9 cellular contexts compared by ENCODE assay signal in genomic region chr2:174750923-174751441, GRCh38. TPM values are rescaled to one million over a fixed set of nuclear protein-coding genes. Genes with fewer than 3 reads are reported as not detected.
A peak's percentile ranks its signal among the peaks of the same experiment; 100 is the strongest.
DNase-seq lines count a peak whose midpoint lies in the region; ATAC-seq and FAIRE-seq lines count a peak whose summit lies in the region.
"Had no signal": no experiment of that assay in that cellular context is flagged by ENCODE, and none has a peak within 500 bp of the region (broad histone marks: within the 10 kb centered on the region; RNA-seq: fewer than 3 reads in every experiment).

No MANE protein-coding gene starts in this region.

- 59 to 70% (median 69%) methylated on average over 5 of the region's 5 CpGs for WGBS in small intestine, 3 donors

- H3K36me3 ChIP-seq in BLaER1 treated with 17β-estradiol and CSF1 and Interleukin-3, amounts not matched to agents 10 nM and 100 nM: no peaks in the 10 kb centered on the region
- H3K36me3 ChIP-seq in small intestine (ENCODE audit: control insufficient read depth in 2 of 2, insufficient read depth in 2 of 2, low read length in 2 of 2): no peaks in the 10 kb centered on the region

- peaks cover 19 to 55% (median 32%) of the 10 kb centered on the region in 10 experiments for H3K4me1 ChIP-seq in BLaER1 treated with 17β-estradiol and CSF1 and Interleukin-3, amounts not matched to agents 10 nM and 100 nM
- H3K4me1 ChIP-seq in small intestine (ENCODE audit: control insufficient read depth in 2 of 2, insufficient read depth in 1 of 2, low read depth in 1 of 2, low read length in 1 of 2): no peaks in the 10 kb centered on the region

- peak; percentile 59 to 68 for DNase-seq in activated T-cell treated with anti-CD3 and anti-CD28 coated beads, Interleukin-2, amount 50 U/mL, for 48 hours
- DNase-seq in GM03348 (ENCODE audit: low spot score) (no peak), small intestine (no peak), iPS-NIHi7 (ENCODE audit: extremely low spot score) (no peak)
- DNase-seq: NCI-H526 had no signal

- peak overlapping the region; percentile 41 to 85 (median 64) for H3K4me2 ChIP-seq in BLaER1 treated with 17β-estradiol and CSF1 and Interleukin-3, amounts not matched to agents 10 nM and 100 nM

- H3K27ac ChIP-seq in BLaER1 treated with 17β-estradiol and CSF1 and Interleukin-3, amounts not matched to agents 10 nM and 100 nM: no peak overlapping the region
- H3K27ac ChIP-seq in small intestine (ENCODE audit: low read depth in 1 of 2, low read length in 1 of 2): no peak overlapping the region

- H4K20me1 ChIP-seq in BLaER1 treated with 17β-estradiol and CSF1 and Interleukin-3, amounts not matched to agents 10 nM and 100 nM: peaks cover 0 to 8% (median 0%) of the 10 kb centered on the region in 11 experiments; a peak in 4 of 22 replicates

- no peaks in the 10 kb centered on the region for H3K9me3 ChIP-seq in BLaER1 treated with 17β-estradiol and CSF1 and Interleukin-3, amounts not matched to agents 10 nM and 100 nM (replicated peaks in 1 of 11)
- no peaks in the 10 kb centered on the region for H3K9me3 ChIP-seq in small intestine (ENCODE audit: control insufficient read depth, low read depth)

- no peak overlapping the region for H3K4me3 ChIP-seq in BLaER1 treated with 17β-estradiol and CSF1 and Interleukin-3, amounts not matched to agents 10 nM and 100 nM
- H3K4me3 ChIP-seq in small intestine (ENCODE audit: low read depth in 1 of 2, low read length in 2 of 2): no peak overlapping the region

- no peak overlapping the region for H3K9ac ChIP-seq in BLaER1 treated with 17β-estradiol and CSF1 and Interleukin-3, amounts not matched to agents 10 nM and 100 nM

- no peak for FAIRE-seq in small intestine (lab: Jason Lieb, UNC)

- ATAC-seq in GM19397 (IDR thresholded peaks at IDR 0.05; ENCODE audit: unreplicated experiment) (peak; percentile 35), HG03175 (IDR thresholded peaks at IDR 0.05; ENCODE audit: unreplicated experiment) (peak; percentile 54), GM19324 (IDR thresholded peaks at IDR 0.05; ENCODE audit: low FRiP score, unreplicated experiment) (no peak)

- H3K27me3 ChIP-seq in BLaER1 treated with 17β-estradiol and CSF1 and Interleukin-3, amounts not matched to agents 10 nM and 100 nM: peaks cover 0 to 83% (median 0%) of the 10 kb centered on the region in 11 experiments; a peak in 4 of 22 replicates
- no peaks in the 10 kb centered on the region for H3K27me3 ChIP-seq in small intestine (ENCODE audit: control insufficient read depth in 2 of 2, insufficient read depth in 2 of 2, low read length in 2 of 2)

RNA-seq across cellular contexts. Expression of gene CHRNA1, which starts 13.3 kb away (rescaled TPM):
- polyA plus RNA-seq in small intestine: under 1 TPM in 1 of 3 donors, not detected in 2; 0.27 TPM

Comparison
In these comparisons a context has a peak if more than half of its experiments do, and no peak if none do; other contexts are left out.
1. DNase-seq: peak in activated T-cell treated with anti-CD3 and anti-CD28 coated beads, Interleukin-2, amount 50 U/mL, for 48 hours (2 of 2); none in GM03348 (single experiment), small intestine (single experiment) and iPS-NIHi7 (single experiment).